16 cellular contexts compared by ENCODE assay signal in genomic region chr15:50911001-50911400, GRCh38. TPM values are rescaled to one million over a fixed set of nuclear protein-coding genes. Genes with fewer than 3 reads are reported as not detected.
DNase-seq lines count a peak whose midpoint lies in the region; ATAC-seq, FAIRE-seq and TF ChIP-seq lines count a peak whose summit lies in the region.
"Had no signal": no experiment of that assay in that cellular context is flagged by ENCODE, and none has a peak within 500 bp of the region (broad histone marks: within the 10 kb centered on the region; RNA-seq: fewer than 3 reads in every experiment).

No MANE protein-coding gene starts in this region.

- intact Hi-C loops in MCF 10A (cut with micrococcal nuclease) (loop anchor here (10.0 kb wide), 1 partner anchor 474 kb away; no protein-coding TSS in a partner anchor), testis (cut with DNase I; ENCODE audit: low total_unique reads) (no loop called here)

- POLR2A ChIA-PET in MCF 10A (lab: Yijun Ruan, JAX) = interaction anchor here (1.0 to 2.8 kb wide), 6 partner anchors 24 to 285 kb away, joined by 4 to 97 read pairs (median 5); partner anchors contain the start of gene TRPM7

- no peak overlapping the region for H2BK15ac ChIP-seq in mesenchymal stem cell (ENCODE audit: low read depth, poor library complexity, severe bottlenecking)

- no peak overlapping the region for H3K14ac ChIP-seq in mesenchymal stem cell (ENCODE audit: low read length in 2 of 2)

- H3K36me3 Mint-ChIP-seq in MCF 10A (ENCODE audit: insufficient read depth, unreplicated experiment) = peaks cover 40% of the 10 kb centered on the region

- peaks cover 17% of the 10 kb centered on the region for H3K79me1 ChIP-seq in mesenchymal stem cell (replicated peaks; ENCODE audit: low read length, poor library complexity, severe bottlenecking)

- H3K4me1 Mint-ChIP-seq in MCF 10A (ENCODE audit: insufficient read depth, unreplicated experiment) = no peaks in the 10 kb centered on the region

- no peaks in the 10 kb centered on the region for H3K9me3 Mint-ChIP-seq in MCF 10A (ENCODE audit: unreplicated experiment)
- H3K9me3 Mint-ChIP-seq: activated CD4-positive, alpha-beta T cell treated with anti-CD3 and anti-CD28 coated beads, Interleukin-2, amount 10 ng/mL, durations not matched to agents 7 days and 5 days; type B pancreatic cell had no signal

- peak overlapping the region; percentile 98 for H3K9ac ChIP-seq in mesenchymal stem cell (ENCODE audit: low read length)
- H3K9ac ChIP-seq: parathyroid adenoma had no signal

- H3K27me3 ChIP-seq in ACC112 (ENCODE audit: insufficient read depth, low read length) (no peaks in the 10 kb centered on the region), mesenchymal stem cell (ENCODE audit: control insufficient read depth in 1 of 2, insufficient read depth in 1 of 2, low read length in 2 of 2) (no peaks in the 10 kb centered on the region), testis (no peaks in the 10 kb centered on the region)
- H3K27me3 ChIP-seq: MG63 had no signal

- H2AFZ ChIP-seq in ACC112 (ENCODE audit: low read length, unreplicated experiment) = no peak overlapping the region
- H2AFZ ChIP-seq in mesenchymal stem cell (ENCODE audit: low read depth, low read length) = no peak overlapping the region
- H2AFZ ChIP-seq: parathyroid adenoma had no signal

- peak overlapping the region; percentile 12 for H2BK5ac ChIP-seq in mesenchymal stem cell (ENCODE audit: low read depth, low read length, poor library complexity, severe bottlenecking)

- H4K8ac ChIP-seq in mesenchymal stem cell (ENCODE audit: low read length) = no peak overlapping the region

- FAIRE-seq in GM12892 (lab: Jason Lieb, UNC) = no peak

- H3K79me2 ChIP-seq in ACC112 (ENCODE audit: control insufficient read depth, insufficient read depth, low read length, unreplicated experiment) = peaks cover 18% of the 10 kb centered on the region

- H3K4me3 Mint-ChIP-seq in MCF 10A (ENCODE audit: unreplicated experiment) = peak overlapping the region; percentile 81

- no peak overlapping the region for H3K4me2 ChIP-seq in mesenchymal stem cell (ENCODE audit: low read length, poor library complexity, severe bottlenecking)

- no peaks in the 10 kb centered on the region for H3K27me3 Mint-ChIP-seq in MCF 10A (ENCODE audit: insufficient read depth, unreplicated experiment)
- H3K27me3 Mint-ChIP-seq: activated CD4-positive, alpha-beta T cell treated with anti-CD3 and anti-CD28 coated beads, Interleukin-2, amount 10 ng/mL, durations not matched to agents 7 days and 5 days; type B pancreatic cell had no signal

- H3K27ac ChIP-seq in ACC112 (ENCODE audit: low read depth, low read length) (peak overlapping the region; percentile 96), mesenchymal stem cell (ENCODE audit: low read length, poor library complexity, severe bottlenecking) (peak overlapping the region; percentile 88), testis (no peak overlapping the region)
- H3K27ac ChIP-seq: parathyroid adenoma had no signal

- no peak overlapping the region for H3K18ac ChIP-seq in mesenchymal stem cell (ENCODE audit: low read depth in 1 of 2, low read length in 2 of 2)

- H3K9me3 ChIP-seq in mesenchymal stem cell (ENCODE audit: control insufficient read depth, low read length) = no peaks in the 10 kb centered on the region
- H3K9me3 ChIP-seq in testis = no peaks in the 10 kb centered on the region

- 94% methylated on average over 2 of the region's 2 CpGs for WGBS in mesenchymal stem cell
- 52 to 58% methylated on average over 2 of the region's 2 CpGs for WGBS in testis, 2 donors

- H2AK5ac ChIP-seq in mesenchymal stem cell (ENCODE audit: low read length, severe bottlenecking) = no peak overlapping the region

- H4K91ac ChIP-seq in mesenchymal stem cell (ENCODE audit: low read length) = no peak overlapping the region

- peak overlapping the region; percentile 85 for H3K27ac Mint-ChIP-seq in MCF 10A (ENCODE audit: low read depth, unreplicated experiment)
- H3K27ac Mint-ChIP-seq: activated CD4-positive, alpha-beta T cell treated with anti-CD3 and anti-CD28 coated beads, Interleukin-2, amount 10 ng/mL, durations not matched to agents 7 days and 5 days had no signal

- CTCF ChIA-PET in MCF 10A (lab: Yijun Ruan, JAX) = interaction anchor here (0.6 to 1.2 kb wide), 3 partner anchors 142 to 470 kb away, joined by 3 read pairs; no protein-coding TSS in a partner anchor

- peaks cover 23% of the 10 kb centered on the region for H3K4me1 ChIP-seq in ACC112 (ENCODE audit: control insufficient read depth, insufficient read depth, low read length, unreplicated experiment)
- peaks cover 10% of the 10 kb centered on the region for H3K4me1 ChIP-seq in mesenchymal stem cell (ENCODE audit: control insufficient read depth, insufficient read depth, low read depth, low read length)
- H3K4me1 ChIP-seq in testis = peaks cover 21% of the 10 kb centered on the region
- H3K4me1 ChIP-seq: parathyroid adenoma had no signal

- BruUV-seq in MCF 10A (replicated peaks; lab: Mats Ljungman, UMichigan) = no TSS peak

- TF ChIP-seq CTCF in MCF 10A (IDR thresholded peaks at IDR 0.05; ENCODE audit: unreplicated experiment) (no peak), testis (IDR thresholded peaks at IDR 0.05) (no peak)

- H3K4me3 ChIP-seq in ACC112 (ENCODE audit: low read depth, low read length) (peak overlapping the region; percentile 53; the same call in 1 of the 2 replicates), mesenchymal stem cell (ENCODE audit: insufficient read depth in 1 of 2, low read depth in 1 of 2, low read length in 2 of 2) (peak overlapping the region in 1 of 2 experiments; percentile 96), testis (no peak overlapping the region)
- H3K4me3 ChIP-seq: MG63 had no signal

- no peak overlapping the region for H3K4ac ChIP-seq in mesenchymal stem cell (ENCODE audit: low read depth in 1 of 2, low read length in 2 of 2)

- H3K23ac ChIP-seq in mesenchymal stem cell (ENCODE audit: low read length in 2 of 2) = no peak overlapping the region

- H2BK12ac ChIP-seq in mesenchymal stem cell (ENCODE audit: low read length in 2 of 2) = no peak overlapping the region

- peaks cover 9% of the 10 kb centered on the region for H3K36me3 ChIP-seq in ACC112 (ENCODE audit: insufficient read depth, low read length)
- H3K36me3 ChIP-seq in mesenchymal stem cell (ENCODE audit: control insufficient read depth in 1 of 2, insufficient read depth in 2 of 2, low read depth in 1 of 2, low read length in 2 of 2) = peaks cover 6 to 37% of the 10 kb centered on the region in 2 experiments
- H3K36me3 ChIP-seq in testis (ENCODE audit: low read depth, missing control alignments) = no peaks in the 10 kb centered on the region

- TF ChIP-seq POLR2A in GM12892 (IDR thresholded peaks at IDR 0.05; ENCODE audit: low read depth, low read length) (no peak), testis (IDR thresholded peaks at IDR 0.05) (no peak)

- no peak overlapping the region for H2BK120ac ChIP-seq in mesenchymal stem cell (ENCODE audit: low read depth, low read length)

- no peak for ATAC-seq in HG02973 (IDR thresholded peaks at IDR 0.05; ENCODE audit: unreplicated experiment)
- no peak for ATAC-seq in GM18502 (IDR thresholded peaks at IDR 0.05; ENCODE audit: poor library complexity, unreplicated experiment)

- DNase-seq in HCEC 1CT = peak; percentile 9
- DNase-seq in MCF 10A (ENCODE audit: unreplicated experiment) = no peak
- peak; percentile 31 for DNase-seq in mesenchymal stem cell
- no peak for DNase-seq in GM12892 (ENCODE audit: insufficient read length)
- DNase-seq in testis = no peak
- DNase-seq: activated CD4-positive, alpha-beta T cell treated with anti-CD3 and anti-CD28 coated beads, Interleukin-2, amount 10 ng/mL, durations not matched to agents 7 days and 5 days; activated effector memory CD4-positive, alpha-beta T cell treated with anti-CD3 and anti-CD28 coated beads, Interleukin-2, amount 50 U/mL, for 16 hours; central memory CD4-positive, alpha-beta T cell; GOT3; NCI-H345 had no signal

RNA-seq across cellular contexts. Expression of gene AP4E1, which starts 2.5 kb away (rescaled TPM):
- total RNA-seq in MCF 10A (2022) (25.5 and 28.2 TPM in 2 replicates), testis (10 to 100 TPM; 11.3 to 11.8 TPM)
- polyA plus RNA-seq in mesenchymal stem cell (2013, experiment 1 of 2) = 3.7 TPM
- 3.9 TPM for polyA plus RNA-seq in mesenchymal stem cell (2013, experiment 2 of 2)
- polyA plus RNA-seq in GM12892 (2012; ENCODE audit: missing spikeins) = 6.1 TPM
- polyA plus RNA-seq in testis (ENCODE audit: insufficient read depth, low read depth, low replicate concordance) = 8.1 TPM

Comparison
In these comparisons a context has a peak if more than half of its experiments do, and no peak if none do; other contexts are left out.
1. H3K27ac ChIP-seq: peak in ACC112 (single experiment) and mesenchymal stem cell (single experiment); none in testis (0 of 2).
2. DNase-seq: peak in HCEC 1CT (single experiment) and mesenchymal stem cell (single experiment); none in MCF 10A (single experiment), GM12892 (single experiment) and testis (single experiment).